24 cellular contexts compared by ENCODE assay signal in genomic region chr10:1461016-1461415, GRCh38.
DNase-seq lines count a peak whose midpoint lies in the region; ATAC-seq and TF ChIP-seq lines count a peak whose summit lies in the region.
"Had no signal": no experiment of that assay in that cellular context is flagged by ENCODE, and none has a peak within 500 bp of the region (broad histone marks: within the 10 kb centered on the region; RNA-seq: fewer than 3 reads in every experiment).

No MANE protein-coding gene starts in this region.

- H3K27me3 ChIP-seq in DND-41 (ENCODE audit: insufficient read depth, low read length, poor library complexity) (no peaks in the 10 kb centered on the region), esophagus muscularis mucosa (peaks cover 0 to 22% (median 0%) of the 10 kb centered on the region in 4 donors)
- H3K27me3 ChIP-seq: neural progenitor cell, tibial nerve had no signal

- H3K27ac ChIP-seq in DND-41 (ENCODE audit: low read length) = peak overlapping the region; percentile 87
- no peak overlapping the region for H3K27ac ChIP-seq in esophagus muscularis mucosa (replicated peaks in 1 of 4)
- H3K27ac ChIP-seq: neural progenitor cell, tibial nerve had no signal

- no peak for TF ChIP-seq EP300 in esophagus muscularis mucosa (IDR thresholded peaks at IDR 0.05)

- H3K9me3 ChIP-seq in DND-41 (ENCODE audit: insufficient read depth, low read length, severe bottlenecking) = no peaks in the 10 kb centered on the region
- no peaks in the 10 kb centered on the region for H3K9me3 ChIP-seq in esophagus muscularis mucosa
- H3K9me3 ChIP-seq: tibial nerve had no signal

- H2AFZ ChIP-seq in DND-41 (ENCODE audit: low read depth, low read length) = no peak overlapping the region
- H2AFZ ChIP-seq: neural progenitor cell had no signal

- H3K36me3 ChIP-seq in DND-41 (ENCODE audit: insufficient read depth, low read length) (no peaks in the 10 kb centered on the region), esophagus muscularis mucosa (no peaks in the 10 kb centered on the region)
- H3K36me3 ChIP-seq: neural progenitor cell, tibial nerve had no signal

- no peaks in the 10 kb centered on the region for H3K79me2 ChIP-seq in DND-41 (ENCODE audit: insufficient read depth, low read length)

- no peak for TF ChIP-seq POLR2A in esophagus muscularis mucosa (IDR thresholded peaks at IDR 0.05; ENCODE audit: low read depth)

- H4K20me1 ChIP-seq in DND-41 (ENCODE audit: insufficient read depth, low read length) = no peaks in the 10 kb centered on the region

- DNase-seq in DMS53 (lab: John Stamatoyannopoulos, UW) (peak; percentile 45), DMS53 treated with DMSO at 0.1 percent for 48 hours (lab: John Stamatoyannopoulos, UW; ENCODE audit: unreplicated experiment) (no peak), DND-41 (no peak), NCI-H2227 (lab: John Stamatoyannopoulos, UW; ENCODE audit: unreplicated experiment) (peak; percentile 40), kidney tubule cell (ENCODE audit: low spot score) (peak; percentile 15), esophagus muscularis mucosa (ENCODE audit: extremely low spot score) (no peak), occipital lobe (lab: John Stamatoyannopoulos, UW) (no peak), HuH-7.5 (ENCODE audit: low spot score) (no peak)
- DNase-seq: 8988T; activated CD4-positive, alpha-beta T cell treated with anti-CD3 and anti-CD28 coated beads for 1 hour; activated CD8-positive, alpha-beta memory T cell treated with anti-CD3 and anti-CD28 coated beads for 24 hours; activated gamma-delta T cell; activated naive CD8-positive, alpha-beta T cell treated with anti-CD3 and anti-CD28 coated beads, Interleukin-2, amount 50 U/mL, for 24 hours; activated T-cell treated with anti-CD3 and anti-CD28 coated beads, Interleukin-2, amount 50 U/mL, for 1 hour; AML-193; DMS79 treated with DMSO at 0.1 percent for 48 hours; kidney; NCI-H146; NCI-H510A; SIG-M5; stimulated activated CD8-positive, alpha-beta memory T cell treated with anti-CD3 and anti-CD28 coated beads, Interleukin-4, amount 100 ng/mL, for 48 hours had no signal

- H3K4me2 ChIP-seq in DND-41 (ENCODE audit: insufficient read depth, low read length) = no peak overlapping the region
- H3K4me2 ChIP-seq: neural progenitor cell had no signal

- no peak for ATAC-seq in DND-41 (ENCODE audit: insufficient read depth, low read depth)
- ATAC-seq: activated naive CD8-positive, alpha-beta T cell treated with anti-CD3 and anti-CD28 coated beads, Interleukin-2, amount 50 U/mL, for 24 hours had no signal

- 53% methylated on average over 9 of the region's 9 CpGs for WGBS in esophagus muscularis mucosa

- intact Hi-C loops in esophagus muscularis mucosa (cut with DNase I) = no loop called here

- TF ChIP-seq CTCF in DND-41 (IDR thresholded peaks at IDR 0.05; ENCODE audit: borderline replicate concordance, extremely low read depth, low read length, poor library complexity, severe bottlenecking) = no peak
- no peak for TF ChIP-seq CTCF in esophagus muscularis mucosa (IDR thresholded peaks at IDR 0.05)

- peaks cover 66% of the 10 kb centered on the region for H3K4me1 ChIP-seq in DND-41 (ENCODE audit: insufficient read depth, low read length)
- H3K4me1 ChIP-seq in esophagus muscularis mucosa = no peaks in the 10 kb centered on the region

- H3K9ac ChIP-seq in DND-41 (ENCODE audit: low read depth, low read length) = no peak overlapping the region
- H3K9ac ChIP-seq: neural progenitor cell had no signal

- H3K4me3 ChIP-seq in DND-41 (ENCODE audit: low read depth in 1 of 2, low read length in 2 of 2) (no peak overlapping the region), esophagus muscularis mucosa (no peak overlapping the region)
- H3K4me3 ChIP-seq: lung, neural progenitor cell, tibial nerve had no signal

Comparison
In these comparisons a context has a peak if more than half of its experiments do, and no peak if none do; other contexts are left out.
1. DNase-seq: peak in DMS53 (single experiment), NCI-H2227 (single experiment) and kidney tubule cell (single experiment); none in DMS53 treated with DMSO at 0.1 percent for 48 hours (single experiment), DND-41 (single experiment), esophagus muscularis mucosa (single experiment), occipital lobe (single experiment) and HuH-7.5 (single experiment).